ENCODE assay signal across 8 cellular contexts in the genomic region with DNA sequence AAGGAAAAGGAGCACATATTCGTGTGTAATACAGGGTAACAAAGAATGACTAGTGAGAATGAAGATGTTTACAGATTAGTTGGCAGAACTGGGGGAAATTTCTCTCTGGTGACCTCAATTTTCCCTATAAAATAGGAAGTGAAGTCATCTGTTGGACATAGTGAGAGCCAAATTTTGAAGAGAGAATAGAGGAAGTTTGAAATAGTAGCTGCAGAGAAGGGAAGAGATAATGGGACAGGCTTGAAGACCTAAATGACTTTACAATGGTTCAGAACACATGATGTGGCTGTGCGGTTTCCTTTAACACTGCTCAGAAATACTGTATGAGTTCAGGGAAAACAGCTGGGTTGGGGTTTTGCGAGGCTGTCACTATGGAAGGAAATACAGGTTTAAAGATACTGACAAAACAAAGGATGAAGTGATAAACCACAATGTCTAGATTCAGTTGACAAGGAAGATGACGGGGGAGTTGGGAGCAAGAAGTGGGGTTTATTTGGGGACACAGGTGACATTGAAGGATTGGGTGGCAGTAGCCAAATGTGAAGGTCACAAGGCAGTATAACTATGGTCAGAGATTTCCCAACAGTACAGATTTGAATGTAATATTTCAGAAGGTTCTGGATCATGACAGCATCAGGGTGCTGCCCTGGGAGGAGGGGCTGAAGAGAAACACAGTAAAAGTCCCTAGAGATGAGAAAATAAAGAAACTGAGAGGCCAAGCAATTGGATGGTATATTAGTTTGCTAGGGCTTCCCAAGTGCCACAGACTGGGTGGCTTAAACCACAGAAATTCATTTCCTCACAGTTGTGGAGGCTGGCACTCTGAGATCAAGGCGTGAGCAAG.
DNase-seq lines count a peak whose midpoint lies in the region; ATAC-seq, FAIRE-seq and TF ChIP-seq lines count a peak whose summit lies in the region.

No MANE protein-coding gene starts in this region.

- no peak overlapping the region for H2BK20ac ChIP-seq in H9 (ENCODE audit: low read depth, low read length, poor library complexity, severe bottlenecking)

- H3K27me3 ChIP-seq in brain microvascular endothelial cell (replicated peaks) (no peaks in the 10 kb centered on the region), pancreas (no peaks in the 10 kb centered on the region), H9 (ENCODE audit: insufficient read depth, low read length) (no peaks in the 10 kb centered on the region), sigmoid colon (no peaks in the 10 kb centered on the region)

- H3K9ac ChIP-seq in H9 (ENCODE audit: extremely low read depth, insufficient read length, low read length): no peak overlapping the region

- in situ Hi-C loops in brain microvascular endothelial cell (cut with HindIII; ENCODE audit: low pct_ligation_motif_present, low sequenced_read_pairs): no loop called here

- peak overlapping the region in 1 of 3 experiments; percentile 31; a peak in 1 of 7 replicates for H3K27ac Mint-ChIP-seq in H9

- H3K18ac ChIP-seq in H9 (ENCODE audit: insufficient read length, low read depth, low read length): no peak overlapping the region

- WGBS in pancreas, 2 donors: 66 to 74% methylated on average over 5 of the region's 5 CpGs
- no CpG with 5 or more reads among the region's 5 CpGs for WGBS in H9 (ENCODE audit: extremely low coverage, insufficient read length, low lambda C conversion rate)
- WGBS in sigmoid colon, 2 donors: 37 to 67% methylated on average over 5 of the region's 5 CpGs

- no peaks in the 10 kb centered on the region for H3K23me2 ChIP-seq in H9 (ENCODE audit: insufficient read length, low read depth, low read length, poor library complexity, severe bottlenecking)

- no peak for TF ChIP-seq CTCF in brain microvascular endothelial cell (IDR thresholded peaks at IDR 0.05; ENCODE audit: low read depth, low read length, missing control alignments)
- no peak for TF ChIP-seq CTCF in pancreas (IDR thresholded peaks at IDR 0.05)
- TF ChIP-seq CTCF in H9 (conservative IDR thresholded peaks at IDR 0.05): no peak
- TF ChIP-seq CTCF in sigmoid colon (IDR thresholded peaks at IDR 0.05): no peak

- no peak overlapping the region for H3K4ac ChIP-seq in H9 (ENCODE audit: low read depth, low read length)

- no peak overlapping the region for H2BK120ac ChIP-seq in H9 (ENCODE audit: low read depth, low read length, poor library complexity, severe bottlenecking)

- no peak overlapping the region for H2AK5ac ChIP-seq in H9 (ENCODE audit: insufficient read length, low read length)

- H3K9me3 ChIP-seq in pancreas (no peaks in the 10 kb centered on the region), H9 (ENCODE audit: control insufficient read depth, low read depth, low read length) (no peaks in the 10 kb centered on the region), sigmoid colon (no peaks in the 10 kb centered on the region)

- no peak overlapping the region for H4K8ac ChIP-seq in H9 (replicated peaks; ENCODE audit: insufficient read length, low read depth, low read length)

- no peaks in the 10 kb centered on the region for H3K79me2 ChIP-seq in H9 (ENCODE audit: insufficient read depth, low read length)

- H2BK15ac ChIP-seq in H9 (ENCODE audit: low read depth, low read length): no peak overlapping the region

- intact Hi-C loops in pancreas (cut with DNase I) (no loop called here), sigmoid colon (cut with DNase I) (no loop called here)

- no peaks in the 10 kb centered on the region; a peak in 1 of 7 replicates for H3K36me3 Mint-ChIP-seq in H9 (ENCODE audit: insufficient read depth in 1 of 3, low read depth in 3 of 3)

- H3K4me3 Mint-ChIP-seq in H9: no peak overlapping the region

- no peak overlapping the region for H3K56ac ChIP-seq in H9 (ENCODE audit: insufficient read length, low read depth, low read length)

- peak; percentile 91 for ATAC-seq in GM19023 (IDR thresholded peaks at IDR 0.05; ENCODE audit: unreplicated experiment)
- ATAC-seq in HG03103 (IDR thresholded peaks at IDR 0.05; ENCODE audit: low read depth, unreplicated experiment): peak; percentile 89
- peak in 3 of 4 donors; percentile 9 to 85 (median 84) for ATAC-seq in pancreas

- no peak overlapping the region for H3K23ac ChIP-seq in H9 (ENCODE audit: insufficient read length, low read depth, low read length)

- peak; percentile 29 for DNase-seq in T-helper 9 cell
- DNase-seq in brain microvascular endothelial cell: peak; percentile 24
- DNase-seq in pancreas: peak in 1 of 6 donors; percentile 28
- no peak for DNase-seq in midbrain (lab: John Stamatoyannopoulos, UW)
- DNase-seq in H9: no peak
- no peak for DNase-seq in sigmoid colon

- no peak for TF ChIP-seq EP300 in sigmoid colon (IDR thresholded peaks at IDR 0.05)

- H3K9me3 Mint-ChIP-seq in H9: no peaks in the 10 kb centered on the region

- H3K14ac ChIP-seq in H9 (ENCODE audit: insufficient read depth, low read length): no peak overlapping the region

- no peak for TF ChIP-seq POLR2A in sigmoid colon (IDR thresholded peaks at IDR 0.05)

- H3K4me2 ChIP-seq in H9 (ENCODE audit: insufficient read depth, insufficient read length, low read length): no peak overlapping the region

- H3K4me3 ChIP-seq in brain microvascular endothelial cell (ENCODE audit: low read depth, low read length): no peak overlapping the region
- no peak overlapping the region for H3K4me3 ChIP-seq in pancreas
- H3K4me3 ChIP-seq in sigmoid colon: no peak overlapping the region

- no peaks in the 10 kb centered on the region for H3K36me3 ChIP-seq in brain microvascular endothelial cell (replicated peaks)
- no peaks in the 10 kb centered on the region for H3K36me3 ChIP-seq in pancreas
- H3K36me3 ChIP-seq in sigmoid colon: no peaks in the 10 kb centered on the region

- no peak overlapping the region for H4K5ac ChIP-seq in H9 (ENCODE audit: insufficient read length, low read depth, low read length)

- no peak overlapping the region for H2AFZ ChIP-seq in H9 (ENCODE audit: low read length)

- H3K79me1 ChIP-seq in H9 (ENCODE audit: insufficient read depth, low read depth, low read length, poor library complexity, severe bottlenecking): no peaks in the 10 kb centered on the region

- H3K4me1 Mint-ChIP-seq in H9: peaks cover 33 to 34% of the 10 kb centered on the region in 2 experiments

- H3T11ph ChIP-seq in H9 (ENCODE audit: low read length): no peak overlapping the region

- H3K4me1 ChIP-seq in pancreas (no peaks in the 10 kb centered on the region), H9 (ENCODE audit: insufficient read depth, low read length) (no peaks in the 10 kb centered on the region; the same call in 1 of the 2 replicates), sigmoid colon (no peaks in the 10 kb centered on the region)

- FAIRE-seq in pancreas (lab: Jason Lieb, UNC): no peak

- H2BK12ac ChIP-seq in H9 (ENCODE audit: insufficient read length, low read depth, low read length): no peak overlapping the region

- no peak overlapping the region for H2BK5ac ChIP-seq in H9 (ENCODE audit: insufficient read length, low read length)

- peak overlapping the region; percentile 42 for H3K27ac ChIP-seq in brain microvascular endothelial cell
- H3K27ac ChIP-seq in pancreas: peak overlapping the region in 1 of 4 donors; percentile 11
- no peak overlapping the region for H3K27ac ChIP-seq in H9 (ENCODE audit: insufficient read length, low read depth, low read length)
- peak overlapping the region in 2 of 4 donors; percentile 31 to 36 for H3K27ac ChIP-seq in sigmoid colon

- no peaks in the 10 kb centered on the region for H3K27me3 Mint-ChIP-seq in H9 (ENCODE audit: low read depth)

- no peak overlapping the region for H4K91ac ChIP-seq in H9 (ENCODE audit: insufficient read length, low read depth, low read length)

- H4K20me1 ChIP-seq in H9 (ENCODE audit: control insufficient read depth, insufficient read depth, insufficient read length): no peaks in the 10 kb centered on the region

Comparison
In these comparisons a context has a peak if more than half of its experiments do, and no peak if none do; other contexts are left out.
1. DNase-seq: peak in T-helper 9 cell (single experiment) and brain microvascular endothelial cell (single experiment); none in midbrain (single experiment), H9 (single experiment) and sigmoid colon (single experiment).
2. Peak in every context shown above with its lines, with median percentiles within 50 percentile points of each other: ATAC-seq.